In genomic region chr5:134113908-134114875, GRCh38 we compare ENCODE assay signal across 8 cellular contexts. TPM values are rescaled to one million over a fixed set of nuclear protein-coding genes. Genes with fewer than 3 reads are reported as not detected.
A peak's percentile ranks its signal among the peaks of the same experiment; 100 is the strongest.
DNase-seq lines count a peak whose midpoint lies in the region; ATAC-seq and TF ChIP-seq lines count a peak whose summit lies in the region.

TCF7 (plus strand) TSS chr5:134114681; CDS start chr5:134114907, 226 bp downstream.

- POLR2A ChIA-PET in PC-9 (lab: Charles Lee; ENCODE audit: unreplicated experiment): interaction anchor here (0.5 to 0.6 kb wide), 4 partner anchors 10 to 827 kb away, joined by 5 to 11 read pairs (median 8); no protein-coding TSS in a partner anchor

- DNase-seq in Calu3 (peak; percentile 83), PC-9 (peak; percentile 50 to 73), activated T-helper 1 cell treated with Interleukin-2 at 50 U/mL for 16 hours (ENCODE audit: low read depth) (peak; percentile 78), fibroblast of lung (ENCODE audit: low read depth in 2 of 2) (peak; percentile 75 to 77), myocyte (ENCODE audit: low read depth) (peak; percentile 77), stomach (peak; percentile 85)

- 2 to 5% (median 2%) methylated on average over 26 to 89 of the region's 89 CpGs for WGBS in stomach, 5 donors

- TSS peak; percentile 82 for BruUV-seq in Calu3 (replicated peaks; lab: Mats Ljungman, UMichigan)
- TSS peak; percentile 78 for BruUV-seq in PC-9 (replicated peaks; lab: Mats Ljungman, UMichigan)

- H3K27me3 ChIP-seq in PC-9 (ENCODE audit: insufficient read depth, low read depth): no peaks in the 10 kb centered on the region
- H3K27me3 ChIP-seq in fibroblast of lung (ENCODE audit: control insufficient read depth, insufficient read depth, low read length): no peaks in the 10 kb centered on the region
- H3K27me3 ChIP-seq in stomach: peaks cover 0 to 44% (median 11%) of the 10 kb centered on the region in 3 donors

- TF ChIP-seq EP300 in stomach (IDR thresholded peaks at IDR 0.05): no peak

- H2AFZ ChIP-seq in PC-9 (peak within 1 kb of the TSS; percentile 97), fibroblast of lung (ENCODE audit: low read length) (peak within 1 kb of the TSS; percentile 84)

- TF ChIP-seq CTCF in Calu3 (IDR thresholded peaks at IDR 0.05; ENCODE audit: unreplicated experiment) (no peak), PC-9 (conservative IDR thresholded peaks at IDR 0.05) (no peak), fibroblast of lung (conservative IDR thresholded peaks at IDR 0.05 in 1 of 2, IDR thresholded peaks at IDR 0.05 in 1 of 2; ENCODE audit: low read depth in 1 of 2, low read length in 2 of 2) (no peak), stomach (IDR thresholded peaks at IDR 0.05) (no peak)

- peaks cover 15% of the 10 kb centered on the region; the same call in 1 of the 2 replicates for H3F3A ChIP-seq in PC-9 (ENCODE audit: insufficient read depth, low read depth)

- H3K4me2 ChIP-seq in PC-9: peak within 1 kb of the TSS; percentile 98
- H3K4me2 ChIP-seq in fibroblast of lung (ENCODE audit: extremely low read depth, insufficient read depth, low read length): peak within 1 kb of the TSS; percentile 86

- H3K9me3 ChIP-seq in PC-9 (ENCODE audit: insufficient read depth, low read depth) (no peaks in the 10 kb centered on the region), fibroblast of lung (ENCODE audit: control insufficient read depth, insufficient read depth, low read depth, low read length) (no peaks in the 10 kb centered on the region), stomach (no peaks in the 10 kb centered on the region)

- intact Hi-C loops in Calu3 (cut with micrococcal nuclease; ENCODE audit: unreplicated experiment) (no loop called here), PC-9 (cut with micrococcal nuclease; ENCODE audit: unreplicated experiment) (no loop called here), stomach (cut with DNase I; ENCODE audit: low total_unique reads) (no loop called here)

- H3K27me3 Mint-ChIP-seq in Calu3 (ENCODE audit: unreplicated experiment): peaks cover 20% of the 10 kb centered on the region

- ATAC-seq in GM19468 (IDR thresholded peaks at IDR 0.05; ENCODE audit: extremely low read depth, unreplicated experiment) (peak; percentile 69), HG03565 (IDR thresholded peaks at IDR 0.05; ENCODE audit: unreplicated experiment) (peak; percentile 71)

- H3K36me3 ChIP-seq in PC-9 (ENCODE audit: low read depth) (no peaks in the 10 kb centered on the region), fibroblast of lung (ENCODE audit: control insufficient read depth, insufficient read depth, low read length) (no peaks in the 10 kb centered on the region), stomach (no peaks in the 10 kb centered on the region)

- CTCF ChIA-PET in Calu3 (lab: Charles Lee) (interaction anchor here (0.6 to 2.5 kb wide), 7 partner anchors 11 to 1761 kb away, joined by 3 to 9 read pairs (median 5); no protein-coding TSS in a partner anchor), PC-9 (lab: Charles Lee) (no interaction called here)

- H3K4me1 ChIP-seq in PC-9 (replicated peaks; ENCODE audit: insufficient read depth) (0 out of 2 replicates have a peak, but pooled peaks cover 6% of the 10 kb centered on the region), fibroblast of lung (ENCODE audit: control insufficient read depth, extremely low read depth, insufficient read depth, low read length) (peaks cover 4% of the 10 kb centered on the region), stomach (peaks cover 20 to 25% (median 23%) of the 10 kb centered on the region in 4 donors)

- H3K36me3 Mint-ChIP-seq in Calu3 (ENCODE audit: insufficient read depth, unreplicated experiment): peaks cover 24% of the 10 kb centered on the region

- H3K9ac ChIP-seq in fibroblast of lung (ENCODE audit: insufficient read depth, low read length): peak within 1 kb of the TSS; percentile 55

- H3K27ac ChIP-seq in PC-9: no peak within 1 kb of the TSS
- no peak within 1 kb of the TSS for H3K27ac ChIP-seq in fibroblast of lung (ENCODE audit: insufficient read depth, low read length)
- peak within 1 kb of the TSS; percentile 40 to 60 (median 52) for H3K27ac ChIP-seq in stomach

- no peaks in the 10 kb centered on the region for H3K9me2 ChIP-seq in PC-9 (ENCODE audit: insufficient read depth)

- H3K4me1 Mint-ChIP-seq in Calu3 (ENCODE audit: low read depth, unreplicated experiment): peaks cover 17% of the 10 kb centered on the region

- H3K9me3 Mint-ChIP-seq in Calu3 (ENCODE audit: low read depth, unreplicated experiment): no peaks in the 10 kb centered on the region

- H3K4me3 ChIP-seq in PC-9: peak within 1 kb of the TSS; percentile 90
- peak within 1 kb of the TSS; percentile 51 to 72 (median 57) for H3K4me3 ChIP-seq in fibroblast of lung (replicated peaks in 1 of 4; ENCODE audit: control extremely low read depth in 1 of 4, insufficient read depth in 1 of 4, low read depth in 3 of 4, low read length in 4 of 4)
- peak within 1 kb of the TSS; percentile 52 to 70 (median 58) for H3K4me3 ChIP-seq in stomach

- peak within 1 kb of the TSS; percentile 22 for H3K27ac Mint-ChIP-seq in Calu3 (ENCODE audit: unreplicated experiment)

- TF ChIP-seq POLR2A in stomach (IDR thresholded peaks at IDR 0.05): no peak

- H3K4me3 Mint-ChIP-seq in Calu3 (ENCODE audit: low read depth, unreplicated experiment): peak within 1 kb of the TSS; percentile 75

- H4K20me1 ChIP-seq in PC-9 (ENCODE audit: insufficient read depth): no peaks in the 10 kb centered on the region
- no peaks in the 10 kb centered on the region for H4K20me1 ChIP-seq in fibroblast of lung (ENCODE audit: control insufficient read depth, extremely low read depth, insufficient read depth, low read length)

- H3K79me2 ChIP-seq in PC-9 (ENCODE audit: low read depth): no peaks in the 10 kb centered on the region
- H3K79me2 ChIP-seq in fibroblast of lung (ENCODE audit: control insufficient read depth, insufficient read depth, low read length): no peaks in the 10 kb centered on the region

RNA-seq across cellular contexts. Expression of gene TCF7, which starts in this region (rescaled TPM):
- total RNA-seq in Calu3 (2022) (13.6 and 16.8 TPM in 2 replicates), PC-9 (2021) (8.9 and 13.0 TPM in 2 replicates), fibroblast of lung (1.0 and 3.1 TPM in 2 replicates), myocyte (0.27 and 1.2 TPM in 2 replicates), stomach (10 to 100 TPM in 1 of 5 donors, 1 to 10 TPM in 3, not detected in 1; 4.6 to 13.3 (median 7.6) TPM)
- polyA plus RNA-seq in fibroblast of lung (3.3 and 17.3 TPM in 2 replicates), stomach (1 to 10 TPM; 3.7 to 8.0 (median 5.0) TPM)
- 6.6 and 28.9 TPM in 2 replicates for polyA plus RNA-seq in fibroblast of lung (2012)
- 18.5 and 58.5 TPM in 2 replicates for polyA minus RNA-seq in fibroblast of lung (ENCODE audit: low replicate concordance)
- polyA plus RNA-seq in myocyte (2012): 1.7 TPM

Comparison
In these comparisons a context has a peak if more than half of its experiments do, and no peak if none do; other contexts are left out.
1. H3K27ac ChIP-seq: peak in stomach (5 of 5); none in PC-9 (single experiment) and fibroblast of lung (single experiment).
2. Peak in every context shown above with its lines, with median percentiles within 50 percentile points of each other: DNase-seq and H3K4me3 ChIP-seq.